Comparison of ENCODE assay signal across 2 cellular contexts in genomic region chr10:133293810-133294119, GRCh38.
TF ChIP-seq lines count a peak whose summit lies in the region.

No MANE protein-coding gene starts in this region.

TF ChIP-seq in SK-N-SH, 30 proteins besides CTCF, POLR2A, EP300 and RAD21:
- TF ChIP-seq FOXM1 (IDR thresholded peaks at IDR 0.05; ENCODE audit: low read depth): no peak
- TF ChIP-seq NRF1 (IDR thresholded peaks at IDR 0.05; ENCODE audit: low read depth, low read length): no peak
- TF ChIP-seq IRF3 (IDR thresholded peaks at IDR 0.05; ENCODE audit: low read depth, low read length): no peak
- TF ChIP-seq JUND (IDR thresholded peaks at IDR 0.05): no peak
- no peak for TF ChIP-seq POLR2AphosphoS5 (IDR thresholded peaks at IDR 0.05; ENCODE audit: low read depth, low read length)
- TF ChIP-seq TEAD4 (IDR thresholded peaks at IDR 0.05; ENCODE audit: borderline replicate concordance, insufficient read depth): no peak
- no peak for TF ChIP-seq RFX5 (IDR thresholded peaks at IDR 0.05; ENCODE audit: low read length)
- TF ChIP-seq MAX (IDR thresholded peaks at IDR 0.05; ENCODE audit: low read depth): no peak
- TF ChIP-seq RCOR1 (IDR thresholded peaks at IDR 0.05; ENCODE audit: low read length): no peak
- no peak for TF ChIP-seq USF1 (IDR thresholded peaks at IDR 0.05; ENCODE audit: borderline replicate concordance, low read depth)
- TF ChIP-seq RXRA (IDR thresholded peaks at IDR 0.05; ENCODE audit: borderline replicate concordance, low read depth): no peak

TF ChIP-seq in SK-N-SH treated with all-trans-retinoic acid at 6 μM for 48 hours, 23 proteins besides CTCF, POLR2A, EP300 and RAD21:
- TF ChIP-seq PPARA (CRISPR knock-in tag; IDR thresholded peaks at IDR 0.05; ENCODE audit: borderline replicate concordance) (no peak), GLIS3 (CRISPR knock-in tag; IDR thresholded peaks at IDR 0.05) (no peak), CSRNP3 (CRISPR knock-in tag; IDR thresholded peaks at IDR 0.05) (no peak), SNAI2 (CRISPR knock-in tag; IDR thresholded peaks at IDR 0.05) (no peak), RARB (CRISPR knock-in tag; IDR thresholded peaks at IDR 0.05) (no peak), ZNF8 (CRISPR knock-in tag; IDR thresholded peaks at IDR 0.05) (no peak), TSHZ2 (CRISPR knock-in tag; IDR thresholded peaks at IDR 0.05) (no peak), ZC3H10 (CRISPR knock-in tag; IDR thresholded peaks at IDR 0.05) (no peak), PATZ1 (CRISPR knock-in tag; IDR thresholded peaks at IDR 0.05; ENCODE audit: borderline replicate concordance) (no peak), ARNTL (CRISPR knock-in tag; IDR thresholded peaks at IDR 0.05; ENCODE audit: borderline replicate concordance, low read depth) (no peak), TCF4 (CRISPR knock-in tag; IDR thresholded peaks at IDR 0.05; ENCODE audit: borderline replicate concordance) (no peak), BACH2 (CRISPR knock-in tag; IDR thresholded peaks at IDR 0.05; ENCODE audit: borderline replicate concordance) (no peak), ZFP30 (CRISPR knock-in tag; IDR thresholded peaks at IDR 0.05) (no peak), ESRRG (CRISPR knock-in tag; IDR thresholded peaks at IDR 0.05) (no peak), POU6F1 (CRISPR knock-in tag; IDR thresholded peaks at IDR 0.05; ENCODE audit: borderline replicate concordance, low read depth) (no peak), ZFP3 (CRISPR knock-in tag; IDR thresholded peaks at IDR 0.05) (no peak), OSR1 (CRISPR knock-in tag; IDR thresholded peaks at IDR 0.05) (no peak), ISL1 (CRISPR knock-in tag; IDR thresholded peaks at IDR 0.05) (no peak)
